7 cellular contexts compared by ENCODE assay signal in genomic region chr19:42191855-42192254, GRCh38. TPM values are rescaled to one million over a fixed set of nuclear protein-coding genes. Genes with fewer than 3 reads are reported as not detected.
DNase-seq lines count a peak whose midpoint lies in the region; ATAC-seq and TF ChIP-seq lines count a peak whose summit lies in the region.

No MANE protein-coding gene starts in this region.

- intact Hi-C loops in activated T-helper 1 cell treated with anti-CD3 and anti-CD28 coated beads, Interleukin-12 subunit alpha, Interleukin-12 subunit beta, Interleukin-2, Interleukin-4 antibody, amounts not matched to agents 30 ng/mL and 10 ng/mL and 1 ng/mL, durations not matched to agents 14 hours and 24 hours and 36 hours (cut with micrococcal nuclease): no loop called here
- intact Hi-C loops in mucosa of descending colon (cut with DNase I, micrococcal nuclease): no loop called here

- H3K36me3 Mint-ChIP-seq in activated T-helper 1 cell treated with anti-CD3 and anti-CD28 coated beads, Interleukin-12 subunit alpha, Interleukin-12 subunit beta, Interleukin-2, Interleukin-4 antibody, amounts not matched to agents 30 ng/mL and 10 ng/mL and 1 ng/mL, durations not matched to agents 14 hours and 24 hours and 36 hours (ENCODE audit: low read depth): peaks cover 20% of the 10 kb centered on the region
- no peaks in the 10 kb centered on the region for H3K36me3 Mint-ChIP-seq in mesothelial cell of epicardium

- H3K9me3 ChIP-seq in mucosa of descending colon: no peaks in the 10 kb centered on the region

- no peaks in the 10 kb centered on the region for H3K27me3 Mint-ChIP-seq in activated T-helper 1 cell treated with anti-CD3 and anti-CD28 coated beads, Interleukin-12 subunit alpha, Interleukin-12 subunit beta, Interleukin-2, Interleukin-4 antibody, amounts not matched to agents 30 ng/mL and 10 ng/mL and 1 ng/mL, durations not matched to agents 14 hours and 24 hours and 36 hours (ENCODE audit: insufficient read depth)
- peaks cover 43% of the 10 kb centered on the region for H3K27me3 Mint-ChIP-seq in mesothelial cell of epicardium (ENCODE audit: low read depth)

- H3K36me3 ChIP-seq in mucosa of descending colon (ENCODE audit: low read depth): no peaks in the 10 kb centered on the region

- peak overlapping the region; percentile 40 for H3K4me3 Mint-ChIP-seq in activated T-helper 1 cell treated with anti-CD3 and anti-CD28 coated beads, Interleukin-12 subunit alpha, Interleukin-12 subunit beta, Interleukin-2, Interleukin-4 antibody, amounts not matched to agents 30 ng/mL and 10 ng/mL and 1 ng/mL, durations not matched to agents 14 hours and 24 hours and 36 hours
- no peak overlapping the region for H3K4me3 Mint-ChIP-seq in mesothelial cell of epicardium

- peaks cover 22% of the 10 kb centered on the region for H3K4me1 ChIP-seq in mucosa of descending colon (ENCODE audit: low read depth)

- H3K4me1 Mint-ChIP-seq in activated T-helper 1 cell treated with anti-CD3 and anti-CD28 coated beads, Interleukin-12 subunit alpha, Interleukin-12 subunit beta, Interleukin-2, Interleukin-4 antibody, amounts not matched to agents 30 ng/mL and 10 ng/mL and 1 ng/mL, durations not matched to agents 14 hours and 24 hours and 36 hours (ENCODE audit: low read depth): peaks cover 29% of the 10 kb centered on the region
- H3K4me1 Mint-ChIP-seq in mesothelial cell of epicardium: no peaks in the 10 kb centered on the region

- peak; percentile 95 for ATAC-seq in mucosa of descending colon

- DNase-seq in DMS53 (lab: John Stamatoyannopoulos, UW): peak; percentile 99
- DNase-seq in M059J (ENCODE audit: low read depth): peak; percentile 88
- DNase-seq in activated T-helper 1 cell treated with anti-CD3 and anti-CD28 coated beads, Interleukin-12 subunit alpha, Interleukin-12 subunit beta, Interleukin-2, Interleukin-4 antibody, amounts not matched to agents 30 ng/mL and 10 ng/mL and 1 ng/mL, durations not matched to agents 14 hours and 24 hours and 36 hours (ENCODE audit: low spot score): no peak
- peak in 1 of 3 donors; percentile 96 for DNase-seq in mucosa of descending colon
- no peak for DNase-seq in mesothelial cell of epicardium (ENCODE audit: low spot score in 2 of 2, unreplicated experiment in 2 of 2)
- DNase-seq in SIG-M5 (lab: John Stamatoyannopoulos, UW): no peak
- no peak for DNase-seq in pons (ENCODE audit: low spot score)

- TF ChIP-seq CTCF in mucosa of descending colon (IDR thresholded peaks at IDR 0.05): no peak
- TF ChIP-seq CTCF in mesothelial cell of epicardium (IDR thresholded peaks at IDR 0.05; ENCODE audit: unreplicated experiment): no peak

- no peak overlapping the region for H3K4me3 ChIP-seq in mucosa of descending colon

- H3K9me3 Mint-ChIP-seq in activated T-helper 1 cell treated with anti-CD3 and anti-CD28 coated beads, Interleukin-12 subunit alpha, Interleukin-12 subunit beta, Interleukin-2, Interleukin-4 antibody, amounts not matched to agents 30 ng/mL and 10 ng/mL and 1 ng/mL, durations not matched to agents 14 hours and 24 hours and 36 hours: peaks cover 13% of the 10 kb centered on the region
- H3K9me3 Mint-ChIP-seq in mesothelial cell of epicardium: peaks cover 9% of the 10 kb centered on the region

- H3K27ac Mint-ChIP-seq in activated T-helper 1 cell treated with anti-CD3 and anti-CD28 coated beads, Interleukin-12 subunit alpha, Interleukin-12 subunit beta, Interleukin-2, Interleukin-4 antibody, amounts not matched to agents 30 ng/mL and 10 ng/mL and 1 ng/mL, durations not matched to agents 14 hours and 24 hours and 36 hours: peak overlapping the region; percentile 1
- H3K27ac Mint-ChIP-seq in mesothelial cell of epicardium: no peak overlapping the region

RNA-seq across cellular contexts. Expression of gene DEDD2, which starts 25.6 kb away (rescaled TPM):
- 27.5 and 43.8 TPM in 2 replicates for total RNA-seq in M059J (2014; rRNA removed; shearing (Covaris generic))
- 36.9 and 37.9 TPM in 2 replicates for total RNA-seq in activated T-helper 1 cell treated with anti-CD3 and anti-CD28 coated beads, Interleukin-12 subunit alpha, Interleukin-12 subunit beta, Interleukin-2, Interleukin-4 antibody, amounts not matched to agents 30 ng/mL and 10 ng/mL and 1 ng/mL, durations not matched to agents 14 hours and 24 hours and 36 hours
- total RNA-seq in mucosa of descending colon (10 to 100 TPM; 28.0 to 40.1 (median 35.7) TPM), mesothelial cell of epicardium (21.3 to 24.0 TPM (median 23.7 TPM) in 3 replicates)

RNA-seq across cellular contexts. Expression of gene ZNF526, which starts 28.3 kb away (rescaled TPM):
- 6.4 and 12.1 TPM in 2 replicates for total RNA-seq in M059J (2014; rRNA removed; shearing (Covaris generic))
- 18.4 and 18.5 TPM in 2 replicates for total RNA-seq in activated T-helper 1 cell treated with anti-CD3 and anti-CD28 coated beads, Interleukin-12 subunit alpha, Interleukin-12 subunit beta, Interleukin-2, Interleukin-4 antibody, amounts not matched to agents 30 ng/mL and 10 ng/mL and 1 ng/mL, durations not matched to agents 14 hours and 24 hours and 36 hours
- total RNA-seq in mucosa of descending colon (10 to 100 TPM in 2 of 3 donors, 1 to 10 TPM in 1; 9.9 to 13.4 (median 10.4) TPM), mesothelial cell of epicardium (12.3 to 13.4 TPM (median 13.3 TPM) in 3 replicates)

RNA-seq across cellular contexts. Expression of gene GSK3A, which starts 50.5 kb away (rescaled TPM):
- total RNA-seq in M059J (2014; rRNA removed; shearing (Covaris generic)): 32.7 and 34.8 TPM in 2 replicates
- 56.6 and 57.2 TPM in 2 replicates for total RNA-seq in activated T-helper 1 cell treated with anti-CD3 and anti-CD28 coated beads, Interleukin-12 subunit alpha, Interleukin-12 subunit beta, Interleukin-2, Interleukin-4 antibody, amounts not matched to agents 30 ng/mL and 10 ng/mL and 1 ng/mL, durations not matched to agents 14 hours and 24 hours and 36 hours
- total RNA-seq in mucosa of descending colon (10 to 100 TPM; 41.8 to 52.0 (median 46.9) TPM), mesothelial cell of epicardium (42.9 to 45.5 TPM (median 44.6 TPM) in 3 replicates)

RNA-seq across cellular contexts. Expression of gene POU2F2, which starts 59.6 kb away (rescaled TPM):
- total RNA-seq in M059J (2014; rRNA removed; shearing (Covaris generic)): 0.17 and 0.30 TPM in 2 replicates
- total RNA-seq in activated T-helper 1 cell treated with anti-CD3 and anti-CD28 coated beads, Interleukin-12 subunit alpha, Interleukin-12 subunit beta, Interleukin-2, Interleukin-4 antibody, amounts not matched to agents 30 ng/mL and 10 ng/mL and 1 ng/mL, durations not matched to agents 14 hours and 24 hours and 36 hours: 64.0 and 65.8 TPM in 2 replicates
- total RNA-seq in mucosa of descending colon (1 to 10 TPM; 3.9 to 6.8 (median 6.1) TPM), mesothelial cell of epicardium (0.65 to 0.93 TPM (median 0.66 TPM) in 3 replicates)

Comparison
In these comparisons a context has a peak if more than half of its experiments do, and no peak if none do; other contexts are left out.
1. DNase-seq: peak in DMS53 (single experiment) and M059J (single experiment); none in activated T-helper 1 cell treated with anti-CD3 and anti-CD28 coated beads, Interleukin-12 subunit alpha, Interleukin-12 subunit beta, Interleukin-2, Interleukin-4 antibody, amounts not matched to agents 30 ng/mL and 10 ng/mL and 1 ng/mL, durations not matched to agents 14 hours and 24 hours and 36 hours (single experiment), mesothelial cell of epicardium (0 of 2), SIG-M5 (single experiment) and pons (single experiment).